ENCODE assay signal across 21 cellular contexts in the genomic region with DNA sequence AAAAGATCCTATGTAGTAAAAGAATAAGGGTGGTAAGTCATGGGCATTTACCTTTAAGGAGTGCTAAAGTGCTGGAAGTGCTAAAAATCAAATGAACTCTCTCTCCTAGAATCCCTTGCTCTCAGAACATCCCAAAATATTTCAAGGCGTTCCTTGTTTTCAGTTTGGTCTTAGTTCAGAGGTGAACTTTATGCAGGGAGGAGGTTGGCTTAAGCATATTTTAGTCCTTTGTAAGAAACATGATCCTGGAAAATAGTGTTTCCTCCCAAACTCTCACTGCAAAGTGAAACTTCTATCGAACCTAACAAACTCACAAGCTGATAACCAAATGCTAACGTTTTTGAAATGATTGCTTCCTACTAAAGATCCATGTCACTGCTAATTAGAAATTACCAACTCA.
"Had no signal": no experiment of that assay in that cellular context is flagged by ENCODE, and none has a peak within 500 bp of the region (broad histone marks: within the 10 kb centered on the region; RNA-seq: fewer than 3 reads in every experiment).

No MANE protein-coding gene starts in this region.

- H3K27ac ChIP-seq: left lung, upper lobe of left lung had no signal

- H3K4me3 ChIP-seq: left lung, upper lobe of left lung had no signal

- H3K27me3 ChIP-seq: left lung, upper lobe of left lung had no signal

- H3K4me1 ChIP-seq: left lung had no signal

- FAIRE-seq: keratinocyte had no signal

- H3K36me3 ChIP-seq: left lung, upper lobe of left lung had no signal

- ATAC-seq: activated CD8-positive, alpha-beta T cell treated with anti-CD3 and anti-CD28 coated beads for 36 hours; activated T-helper 17 cell treated with anti-CD3 and anti-CD28 coated beads, Interleukin-2, amount 50 U/mL, for 72 hours; esophagus mucosa; left lung; SK-N-SH treated with all-trans-retinoic acid at 6 μM for 48 hours; T-cell had no signal

- DNase-seq: activated B cell treated with CpG ODN at 0.5 μM for 24 hours; activated CD4-positive, alpha-beta T cell treated with anti-CD3 and anti-CD28 coated beads, Interleukin-2, amount 10 ng/mL, durations not matched to agents 24 days and 14 days; activated CD8-positive, alpha-beta T cell treated with anti-CD3 and anti-CD28 coated beads for 36 hours; activated naive CD4-positive, alpha-beta T cell; activated naive CD8-positive, alpha-beta T cell treated with anti-CD3 and anti-CD28 coated beads, Interleukin-2, amount 10 ng/mL, durations not matched to agents 7 days and 5 days; activated T-cell treated with anti-CD3 and anti-CD28 coated beads, Interleukin-2, amount 50 U/mL, for 1 hour; cortex of kidney; effector CD4-positive, alpha-beta T cell; foreskin melanocyte; left lung; midbrain; nephron progenitor cell; nucleus accumbens; stimulated activated CD4-positive, alpha-beta T cell treated with anti-CD3 and anti-CD28 coated beads, Interleukin-2, amount 100 ng/mL, for 24 hours; stimulated activated naive CD4-positive, alpha-beta T cell treated with Interleukin-2 at 50 U/mL for 16 hours; T-cell; upper lobe of left lung had no signal
